22 cellular contexts compared by ENCODE assay signal in genomic region chr7:118472581-118472980, GRCh38.
DNase-seq lines count a peak whose midpoint lies in the region; ATAC-seq, FAIRE-seq and TF ChIP-seq lines count a peak whose summit lies in the region.
"Had no signal": no experiment of that assay in that cellular context is flagged by ENCODE, and none has a peak within 500 bp of the region (broad histone marks: within the 10 kb centered on the region; RNA-seq: fewer than 3 reads in every experiment).

No MANE protein-coding gene starts in this region.

- FAIRE-seq in A549 (lab: Jason Lieb, UNC) (no peak), K562 (lab: Jason Lieb, UNC) (no peak), HTR-8/SVneo (lab: Jason Lieb, UNC) (no peak)
- FAIRE-seq: A204.1, D721Med, G401.6, GM12891, GM19239 had no signal

- TF ChIP-seq RAD21 in A549 (conservative IDR thresholded peaks at IDR 0.05 in 1 of 2, IDR thresholded peaks at IDR 0.05 in 1 of 2): no peak
- TF ChIP-seq RAD21 in K562 (CRISPR knock-in tag; conservative IDR thresholded peaks at IDR 0.05 in 1 of 2, IDR thresholded peaks at IDR 0.05 in 1 of 2): no peak

- no peaks in the 10 kb centered on the region for H4K20me1 ChIP-seq in K562 (replicated peaks; ENCODE audit: control insufficient read depth, insufficient read depth, low read length)
- H4K20me1 ChIP-seq: BLaER1 treated with 17β-estradiol and CSF1 and Interleukin-3, amounts not matched to agents 10 nM and 100 nM had no signal

- TF ChIP-seq POLR2A in A549 (IDR thresholded peaks at IDR 0.05; ENCODE audit: low read length) (no peak), K562 (conservative IDR thresholded peaks at IDR 0.05) (no peak)

- H3K79me2 ChIP-seq in K562 (ENCODE audit: control insufficient read depth, insufficient read depth, low read length): no peaks in the 10 kb centered on the region

- ATAC-seq in A549 (no peak), K562 (no peak), GM21515 (IDR thresholded peaks at IDR 0.05; ENCODE audit: unreplicated experiment) (no peak)
- ATAC-seq: CD8-positive, alpha-beta T cell had no signal

- H3K9me1 ChIP-seq in K562 (ENCODE audit: control insufficient read depth, insufficient read depth, low read length): no peaks in the 10 kb centered on the region

- H3K9me3 ChIP-seq in A549: no peaks in the 10 kb centered on the region
- H3K9me3 ChIP-seq in K562 (replicated peaks; ENCODE audit: control insufficient read depth, insufficient read depth, low read depth, low read length): no peaks in the 10 kb centered on the region
- H3K9me3 ChIP-seq: BLaER1 treated with 17β-estradiol and CSF1 and Interleukin-3, amounts not matched to agents 10 nM and 100 nM; Caco-2 had no signal

- H3K4me2 ChIP-seq in A549 (no peak overlapping the region), K562 (ENCODE audit: insufficient read depth, low read length) (no peak overlapping the region)
- H3K4me2 ChIP-seq: BLaER1 treated with 17β-estradiol and CSF1 and Interleukin-3, amounts not matched to agents 10 nM and 100 nM had no signal

- no peaks in the 10 kb centered on the region for H3K36me3 ChIP-seq in K562 (ENCODE audit: control insufficient read depth, insufficient read depth, low read length)
- H3K36me3 ChIP-seq: BLaER1 treated with 17β-estradiol and CSF1 and Interleukin-3, amounts not matched to agents 10 nM and 100 nM had no signal

- no peak overlapping the region for H2AFZ ChIP-seq in K562 (ENCODE audit: low read depth, low read length)

- no peaks in the 10 kb centered on the region for H3K27me3 ChIP-seq in K562 (ENCODE audit: control insufficient read depth in 2 of 2, insufficient read depth in 2 of 2, low read length in 2 of 2)
- H3K27me3 ChIP-seq: BLaER1 treated with 17β-estradiol and CSF1 and Interleukin-3, amounts not matched to agents 10 nM and 100 nM had no signal

- H3K4me3 ChIP-seq in A549: no peak overlapping the region
- no peak overlapping the region for H3K4me3 ChIP-seq in K562
- H3K4me3 ChIP-seq: BLaER1 treated with 17β-estradiol and CSF1 and Interleukin-3, amounts not matched to agents 10 nM and 100 nM had no signal

- in situ Hi-C loops in K562 (cut with MboI): no loop called here

- H3K27ac ChIP-seq in A549 (no peak overlapping the region), K562 (ENCODE audit: extremely low read depth, low read depth, low read length) (no peak overlapping the region)
- H3K27ac ChIP-seq: BLaER1 treated with 17β-estradiol and CSF1 and Interleukin-3, amounts not matched to agents 10 nM and 100 nM; C4-2B had no signal

- CTCF ChIA-PET in A549 (lab: Yijun Ruan, JAX): no interaction called here
- CTCF ChIA-PET in K562 (lab: Yijun Ruan, JAX; ENCODE audit: low intra/inter-chr PET ratio): no interaction called here

- DNase-seq in A549 (ENCODE audit: low read depth in 1 of 2, low spot score in 1 of 2): no peak
- DNase-seq in DMS53 (lab: John Stamatoyannopoulos, UW): peak; percentile 22
- peak; percentile 84 for DNase-seq in NCI-H69 (lab: John Stamatoyannopoulos, UW)
- DNase-seq in K562 (ENCODE audit: extremely low read depth in 1 of 4, low spot score in 3 of 4): no peak
- DNase-seq in HTR-8/SVneo (ENCODE audit: insufficient read length, low spot score): no peak
- no peak for DNase-seq in NCI-H1092 (lab: John Stamatoyannopoulos, UW)
- DNase-seq: 8988T; AML-193; Caco-2; Calu3; CD4-positive, alpha-beta T cell; CD8-positive, alpha-beta T cell; DMS79 treated with DMSO at 0.1 percent for 48 hours; GF-D8 had no signal

- no TSS peak for BruUV-seq in K562 (replicated peaks; lab: Mats Ljungman, UMichigan)

- no peak for TF ChIP-seq CTCF in A549 (IDR thresholded peaks at IDR 0.05)
- TF ChIP-seq CTCF in K562 (IDR thresholded peaks at IDR 0.05 in 2 of 3, conservative IDR thresholded peaks at IDR 0.05 in 1 of 3; ENCODE audit: insufficient read depth in 2 of 3, low read depth in 1 of 3, low read length in 3 of 3): no peak

- WGBS in A549 (ENCODE audit: missing lambda C conversion rate): 20% methylated on average over 3 of the region's 3 CpGs
- WGBS in K562 (ENCODE audit: insufficient coverage, low coverage, missing lambda C conversion rate): 1% methylated on average over 3 of the region's 3 CpGs

- POLR2A ChIA-PET in A549 (lab: Yijun Ruan, JAX): no interaction called here
- POLR2A ChIA-PET in K562 (lab: Yijun Ruan, JAX): no interaction called here

- intact Hi-C loops in K562 (cut with micrococcal nuclease): no loop called here

- H3K9ac ChIP-seq in K562 (ENCODE audit: insufficient read depth in 1 of 2, low read depth in 2 of 2, low read length in 2 of 2): no peak overlapping the region
- H3K9ac ChIP-seq: BLaER1 treated with 17β-estradiol and CSF1 and Interleukin-3, amounts not matched to agents 10 nM and 100 nM had no signal

- no peaks in the 10 kb centered on the region for H3K4me1 ChIP-seq in A549
- H3K4me1 ChIP-seq in K562 (replicated peaks in 1 of 2; ENCODE audit: control insufficient read depth in 2 of 2, insufficient read depth in 2 of 2, low read length in 2 of 2): no peaks in the 10 kb centered on the region
- H3K4me1 ChIP-seq: BLaER1 treated with 17β-estradiol and CSF1 and Interleukin-3, amounts not matched to agents 10 nM and 100 nM; Caco-2 had no signal

- TF ChIP-seq EP300 in A549 (IDR thresholded peaks at IDR 0.05): no peak
- no peak for TF ChIP-seq EP300 in K562 (IDR thresholded peaks at IDR 0.05; ENCODE audit: low read length)

TF ChIP-seq in A549, 52 proteins besides CTCF, POLR2A, EP300 and RAD21:
- no peak for TF ChIP-seq KDM5A (IDR thresholded peaks at IDR 0.05)
- peak; percentile 54 for TF ChIP-seq MAFK (IDR thresholded peaks at IDR 0.05; ENCODE audit: partially characterized antibody)
- no peak for TF ChIP-seq HOXA7 (CRISPR knock-in tag; IDR thresholded peaks at IDR 0.05)
- no peak for TF ChIP-seq HOXB13 (CRISPR knock-in tag; IDR thresholded peaks at IDR 0.05; ENCODE audit: low read depth)
- TF ChIP-seq FOSL2 (IDR thresholded peaks at IDR 0.05): no peak
- TF ChIP-seq FOSL2 (CRISPR knock-in tag; IDR thresholded peaks at IDR 0.05): no peak
- no peak for TF ChIP-seq HEYL (CRISPR knock-in tag; IDR thresholded peaks at IDR 0.05)
TF ChIP-seq in A549: peak in this region for 1.

TF ChIP-seq in K562, 482 proteins besides CTCF, POLR2A, EP300 and RAD21:
- TF ChIP-seq C11orf30 (IDR thresholded peaks at IDR 0.05; ENCODE audit: low read depth): 0 out of 2 replicates have a peak, but pooled peaks have one; percentile 23
- TF ChIP-seq PRPF4 (IDR thresholded peaks at IDR 0.05; ENCODE audit: insufficient read depth, low read depth, low read length, poor library complexity, severe bottlenecking): no peak
- no peak for TF ChIP-seq RNF2 (IDR thresholded peaks at IDR 0.05)
- no peak for TF ChIP-seq PHF20 (IDR thresholded peaks at IDR 0.05; ENCODE audit: partially characterized antibody)
- TF ChIP-seq ZNF316 (IDR thresholded peaks at IDR 0.05): peak; percentile 64

Comparison
In these comparisons a context has a peak if more than half of its experiments do, and no peak if none do; other contexts are left out.
1. DNase-seq: peak in DMS53 (single experiment) and NCI-H69 (single experiment); none in A549 (0 of 2), K562 (0 of 4), HTR-8/SVneo (single experiment) and NCI-H1092 (single experiment).
2. Of the 35 proteins assayed by ChIP-seq in both K562 and A549: peak only in K562: none; only in A549: MAFK; in both: none; in neither: 34.